1 cellular context compared by ENCODE assay signal in the genomic region with DNA sequence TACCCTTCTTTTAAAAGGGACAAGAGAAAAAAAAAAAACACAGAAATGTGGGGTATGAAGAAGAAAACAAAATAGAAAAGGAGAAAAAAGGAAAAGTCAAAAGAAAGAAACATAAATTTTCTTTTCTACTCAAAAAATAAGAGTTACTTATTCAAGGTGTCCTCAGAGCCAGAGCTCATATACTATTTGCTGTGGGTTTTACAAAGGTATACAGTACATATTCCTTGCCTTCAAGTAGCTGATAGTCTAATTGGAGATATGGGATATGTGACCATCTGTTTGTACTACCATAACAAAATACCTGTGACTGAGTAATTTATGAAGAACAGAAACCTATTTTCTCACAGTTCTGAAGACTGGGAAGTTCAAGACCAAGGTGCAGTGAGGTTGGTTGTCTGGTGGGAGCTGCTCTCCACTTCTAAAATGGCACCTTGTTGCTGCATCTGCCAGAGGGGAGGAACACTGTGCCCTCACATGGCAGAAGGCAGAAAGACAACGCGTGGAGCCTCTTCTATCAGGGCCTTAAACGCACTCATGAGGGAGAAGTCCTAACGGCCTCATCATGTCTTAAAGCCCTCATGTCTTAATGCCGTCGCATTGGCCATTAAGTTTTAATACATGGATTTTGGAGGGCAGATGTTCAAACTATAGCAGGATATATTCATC.
A peak's percentile ranks its signal among the peaks of the same experiment; 100 is the strongest.
TF ChIP-seq lines count a peak whose summit lies in the region.

No MANE protein-coding gene starts in this region.

TF ChIP-seq in K562, 482 proteins besides CTCF, POLR2A, EP300 and RAD21 (continued from another document):
- TF ChIP-seq, protein P1, sequence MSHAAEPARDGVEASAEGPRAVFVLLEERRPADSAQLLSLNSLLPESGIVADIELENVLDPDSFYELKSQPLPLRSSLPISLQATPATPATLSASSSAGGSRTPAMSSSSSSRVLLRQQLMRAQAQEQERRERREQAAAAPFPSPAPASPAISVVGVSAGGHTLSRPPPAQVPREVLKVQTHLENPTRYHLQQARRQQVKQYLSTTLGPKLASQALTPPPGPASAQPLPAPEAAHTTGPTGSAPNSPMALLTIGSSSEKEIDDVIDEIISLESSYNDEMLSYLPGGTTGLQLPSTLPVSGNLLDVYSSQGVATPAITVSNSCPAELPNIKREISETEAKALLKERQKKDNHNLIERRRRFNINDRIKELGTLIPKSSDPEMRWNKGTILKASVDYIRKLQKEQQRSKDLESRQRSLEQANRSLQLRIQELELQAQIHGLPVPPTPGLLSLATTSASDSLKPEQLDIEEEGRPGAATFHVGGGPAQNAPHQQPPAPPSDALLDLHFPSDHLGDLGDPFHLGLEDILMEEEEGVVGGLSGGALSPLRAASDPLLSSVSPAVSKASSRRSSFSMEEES (CRISPR knock-in tag; IDR thresholded peaks at IDR 0.05), result no peak
- no peak for TF ChIP-seq NR2C1 (IDR thresholded peaks at IDR 0.05)
- TF ChIP-seq NR2C1 (tag; IDR thresholded peaks at IDR 0.05), result no peak
- TF ChIP-seq XRCC3 (IDR thresholded peaks at IDR 0.05), result no peak
- no peak for TF ChIP-seq ZNF384 (IDR thresholded peaks at IDR 0.05; ENCODE audit: low read depth, low read length)
- TF ChIP-seq, protein P2, sequence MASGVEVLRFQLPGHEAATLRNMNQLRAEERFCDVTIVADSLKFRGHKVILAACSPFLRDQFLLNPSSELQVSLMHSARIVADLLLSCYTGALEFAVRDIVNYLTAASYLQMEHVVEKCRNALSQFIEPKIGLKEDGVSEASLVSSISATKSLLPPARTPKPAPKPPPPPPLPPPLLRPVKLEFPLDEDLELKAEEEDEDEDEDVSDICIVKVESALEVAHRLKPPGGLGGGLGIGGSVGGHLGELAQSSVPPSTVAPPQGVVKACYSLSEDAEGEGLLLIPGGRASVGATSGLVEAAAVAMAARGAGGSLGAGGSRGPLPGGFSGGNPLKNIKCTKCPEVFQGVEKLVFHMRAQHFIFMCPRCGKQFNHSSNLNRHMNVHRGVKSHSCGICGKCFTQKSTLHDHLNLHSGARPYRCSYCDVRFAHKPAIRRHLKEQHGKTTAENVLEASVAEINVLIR (CRISPR knock-in tag; IDR thresholded peaks at IDR 0.05), result no peak
- 0 out of 3 replicates have a peak, but pooled peaks of 1 of the 2 experiments have one; percentile 34 for TF ChIP-seq CBX3 (IDR thresholded peaks at IDR 0.05; ENCODE audit: borderline replicate concordance in 1 of 2, low read length in 2 of 2)
